In genomic region chr22:47260551-47260950, GRCh38 we compare ENCODE assay signal across 20 cellular contexts.
"Had no signal": no experiment of that assay in that cellular context is flagged by ENCODE, and none has a peak within 500 bp of the region (broad histone marks: within the 10 kb centered on the region; RNA-seq: fewer than 3 reads in every experiment).

No MANE protein-coding gene starts in this region.

- DNase-seq: activated CD4-positive, alpha-beta T cell treated with anti-CD3 and anti-CD28 coated beads, Interleukin-2, amount 10 ng/mL, durations not matched to agents 7 days and 5 days; activated CD4-positive, CD25-positive, alpha-beta regulatory T cell treated with anti-CD3 and anti-CD28 coated beads, Interleukin-2, amount 50 U/mL, for 72 hours; activated CD8-positive, alpha-beta memory T cell treated with anti-CD3 and anti-CD28 coated beads, Interleukin-2, amount 10 ng/mL, durations not matched to agents 7 days and 5 days; activated CD8-positive, alpha-beta T cell treated with anti-CD3 and anti-CD28 coated beads for 36 hours; activated naive CD4-positive, alpha-beta T cell treated with anti-CD3 and anti-CD28 coated beads, Interleukin-2, amount 10 ng/mL, durations not matched to agents 7 days and 5 days; activated T-cell treated with anti-CD3 and anti-CD28 coated beads for 4 hours; amygdala; cortex of kidney; heart left ventricle; left ventricle myocardium superior; mammary epithelial cell; natural killer cell; ovary; spleen; stimulated activated CD4-positive, alpha-beta T cell treated with anti-CD3 and anti-CD28 coated beads, Interleukin-4, amount 100 ng/mL, for 1 hour; stimulated activated naive CD4-positive, alpha-beta T cell; testis; upper lobe of left lung; WERI-Rb-1 had no signal

- ATAC-seq: activated CD8-positive, alpha-beta memory T cell treated with anti-CD3 and anti-CD28 coated beads, Interleukin-2, amount 10 ng/mL, durations not matched to agents 7 days and 5 days; activated CD8-positive, alpha-beta T cell treated with anti-CD3 and anti-CD28 coated beads for 36 hours; gastroesophageal sphincter; heart left ventricle; left ventricle myocardium superior; natural killer cell had no signal
